Comparison of ENCODE assay signal across 1 cellular context in genomic region chr11:102553835-102554282, GRCh38.
TF ChIP-seq lines count a peak whose summit lies in the region.

No MANE protein-coding gene starts in this region.

TF ChIP-seq in GM12878, 131 proteins besides CTCF, POLR2A, EP300 and RAD21 (continued from another document):
- TF ChIP-seq POU2F2 (IDR thresholded peaks at IDR 0.05; ENCODE audit: borderline replicate concordance, low read depth, low read length) (peak; percentile 79; the same call in 1 of the 3 replicates), DPF2 (IDR thresholded peaks at IDR 0.05) (0 out of 2 replicates have a peak, but pooled peaks have one; percentile 66), PAX5 (IDR thresholded peaks at IDR 0.05; ENCODE audit: borderline replicate concordance, low read depth, low read length) (peak; percentile 88), HDGF (IDR thresholded peaks at IDR 0.05) (peak; percentile 62; the same call in 1 of the 2 replicates), YY1 (IDR thresholded peaks at IDR 0.05; ENCODE audit: low read depth, low read length) (peak; percentile 64), FOXK2 (IDR thresholded peaks at IDR 0.05) (no peak), CBX5 (IDR thresholded peaks at IDR 0.05; ENCODE audit: low read depth) (peak; percentile 91), SMAD5 (IDR thresholded peaks at IDR 0.05; ENCODE audit: low read depth) (peak; percentile 90), STAT1 (conservative IDR thresholded peaks at IDR 0.05) (no peak), MTA2 (IDR thresholded peaks at IDR 0.05; ENCODE audit: low read depth) (peak; percentile 91), EZH2 (IDR thresholded peaks at IDR 0.05; ENCODE audit: borderline replicate concordance, control insufficient read depth, low read depth, low read length) (no peak), RUNX3 (IDR thresholded peaks at IDR 0.05; ENCODE audit: low read length) (peak; percentile 94), RB1 (IDR thresholded peaks at IDR 0.05; ENCODE audit: borderline replicate concordance) (no peak), E4F1 (IDR thresholded peaks at IDR 0.05; ENCODE audit: borderline replicate concordance, partially characterized antibody) (no peak), ZNF274 (IDR thresholded peaks at IDR 0.05; ENCODE audit: insufficient read depth, insufficient read length) (no peak), POLR2AphosphoS5 (IDR thresholded peaks at IDR 0.05; ENCODE audit: low read length) (0 out of 2 replicates have a peak, but pooled peaks have one; percentile 55), TARDBP (IDR thresholded peaks at IDR 0.05; ENCODE audit: borderline replicate concordance) (peak; percentile 71; the same call in 1 of the 2 replicates), MEF2B (IDR thresholded peaks at IDR 0.05; ENCODE audit: partially characterized antibody, poor library complexity, severe bottlenecking) (peak; percentile 94), NFIC (IDR thresholded peaks at IDR 0.05; ENCODE audit: low read depth, low read length) (peak; percentile 99), ZNF207 (IDR thresholded peaks at IDR 0.05; ENCODE audit: borderline replicate concordance) (no peak), BCL11A (IDR thresholded peaks at IDR 0.05; ENCODE audit: low read depth, low read length) (peak; percentile 96), ETV6 (conservative IDR thresholded peaks at IDR 0.05 in 1 of 2, IDR thresholded peaks at IDR 0.05 in 1 of 2; ENCODE audit: borderline replicate concordance in 1 of 2, low read depth in 1 of 2) (peak in 1 of 2 experiments; percentile 93; a peak in 2 of 4 replicates), SIX5 (IDR thresholded peaks at IDR 0.05; ENCODE audit: low read depth, low read length, severe bottlenecking) (no peak), ZNF24 (IDR thresholded peaks at IDR 0.05) (peak; percentile 83), RAD51 (IDR thresholded peaks at IDR 0.05) (peak; percentile 22; the same call in 1 of the 2 replicates), ZZZ3 (IDR thresholded peaks at IDR 0.05; ENCODE audit: control insufficient read depth, insufficient read length, low read depth) (no peak), ESRRA (IDR thresholded peaks at IDR 0.05; ENCODE audit: low read length) (peak; percentile 65; the same call in 1 of the 2 replicates), BHLHE40 (IDR thresholded peaks at IDR 0.05; ENCODE audit: borderline replicate concordance in 1 of 2, low read depth in 2 of 2, low read length in 1 of 2) (peak; percentile 29 to 61; a peak in 3 of 4 replicates), ZNF217 (IDR thresholded peaks at IDR 0.05) (peak; percentile 64; the same call in 1 of the 2 replicates), ZBTB4 (CRISPR knock-in tag; IDR thresholded peaks at IDR 0.05) (no peak), MLLT1 (IDR thresholded peaks at IDR 0.05) (peak; percentile 68), CREB1 (IDR thresholded peaks at IDR 0.05; ENCODE audit: low read depth) (peak; percentile 70), RELB (IDR thresholded peaks at IDR 0.05; ENCODE audit: low read depth) (peak; percentile 82; the same call in 1 of the 2 replicates), TCF7 (IDR thresholded peaks at IDR 0.05; ENCODE audit: borderline replicate concordance) (peak; percentile 74; the same call in 1 of the 2 replicates), EED (IDR thresholded peaks at IDR 0.05; ENCODE audit: low read depth) (peak; percentile 98), REST (IDR thresholded peaks at IDR 0.05; ENCODE audit: low read depth, low read length) (0 out of 2 replicates have a peak, but pooled peaks have one; percentile 33), MTA3 (IDR thresholded peaks at IDR 0.05; ENCODE audit: borderline replicate concordance, low read length) (peak; percentile 97), ZBED1 (IDR thresholded peaks at IDR 0.05; ENCODE audit: borderline replicate concordance) (peak; percentile 98)
